ENCODE assay signal across 8 cellular contexts in genomic region chr11:70863186-70863585, GRCh38.
"Had no signal": no experiment of that assay in that cellular context is flagged by ENCODE, and none has a peak within 500 bp of the region (broad histone marks: within the 10 kb centered on the region; RNA-seq: fewer than 3 reads in every experiment).

No MANE protein-coding gene starts in this region.

- FAIRE-seq: G401.6, GM12878, GM12891, GM12892, GM18507, GM19239 had no signal

- DNase-seq: GDM1, GF-D8 had no signal

- H3K4me3 ChIP-seq: GM12878 had no signal

- ATAC-seq: GM12878 had no signal
